Comparison of ENCODE assay signal across 18 cellular contexts in the genomic region with DNA sequence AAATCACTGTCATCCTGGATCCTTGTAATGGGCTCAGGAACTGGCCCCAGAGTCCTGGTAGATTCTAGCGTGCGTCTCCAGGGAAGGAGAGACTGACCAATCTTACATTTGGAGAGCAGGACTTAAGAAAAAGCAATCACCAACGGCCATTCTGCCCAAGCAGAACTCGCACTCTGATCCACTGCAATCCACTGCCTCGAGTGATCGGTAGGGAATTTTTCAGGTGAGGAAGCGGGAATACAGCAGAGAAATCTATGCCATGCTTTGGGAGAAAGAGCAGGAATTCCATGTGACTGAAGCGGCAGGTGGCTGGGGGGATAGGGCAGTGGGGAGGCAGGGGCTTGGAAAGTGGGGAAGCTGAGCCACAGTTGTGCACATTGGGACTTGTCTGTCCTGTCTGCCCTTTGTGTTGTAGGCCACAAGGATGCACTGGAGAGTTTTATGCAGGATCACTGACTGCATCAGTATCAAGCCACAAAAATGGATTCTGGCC.
DNase-seq lines count a peak whose midpoint lies in the region; ATAC-seq, FAIRE-seq and TF ChIP-seq lines count a peak whose summit lies in the region.
"Had no signal": no experiment of that assay in that cellular context is flagged by ENCODE, and none has a peak within 500 bp of the region (broad histone marks: within the 10 kb centered on the region; RNA-seq: fewer than 3 reads in every experiment).

No MANE protein-coding gene starts in this region.

- H3K9ac ChIP-seq in HCT116 (ENCODE audit: low read length) (no peak overlapping the region), K562 (ENCODE audit: insufficient read depth in 1 of 2, low read depth in 2 of 2, low read length in 2 of 2) (no peak overlapping the region), HepG2 (ENCODE audit: insufficient read depth, low read depth, low read length) (no peak overlapping the region)

- H3K27ac ChIP-seq in HCT116 (ENCODE audit: low read depth, low read length): no peak overlapping the region
- no peak overlapping the region for H3K27ac ChIP-seq in K562 (ENCODE audit: extremely low read depth, low read depth, low read length)
- H3K27ac ChIP-seq in HepG2 (ENCODE audit: extremely low read length, insufficient read depth, low read length): no peak overlapping the region
- H3K27ac ChIP-seq: neutrophil, vagina had no signal

- H4K20me1 ChIP-seq in HCT116 (ENCODE audit: insufficient read depth): no peaks in the 10 kb centered on the region
- no peaks in the 10 kb centered on the region for H4K20me1 ChIP-seq in K562 (replicated peaks; ENCODE audit: control insufficient read depth, insufficient read depth, low read length)
- no peaks in the 10 kb centered on the region for H4K20me1 ChIP-seq in HepG2 (ENCODE audit: insufficient read depth, low read length)

- H3K79me2 ChIP-seq in HCT116 (ENCODE audit: insufficient read depth, low read length) (no peaks in the 10 kb centered on the region), K562 (ENCODE audit: control insufficient read depth, insufficient read depth, low read length) (no peaks in the 10 kb centered on the region), HepG2 (ENCODE audit: insufficient read depth, low read length) (no peaks in the 10 kb centered on the region)

- H3K36me3 ChIP-seq in HCT116 (ENCODE audit: control insufficient read depth in 1 of 2, insufficient read depth in 2 of 2, low read length in 2 of 2) (no peaks in the 10 kb centered on the region), K562 (ENCODE audit: control insufficient read depth, insufficient read depth, low read length) (no peaks in the 10 kb centered on the region), HepG2 (replicated peaks in 1 of 2; ENCODE audit: control insufficient read depth in 1 of 2, insufficient read depth in 2 of 2, low read length in 2 of 2) (no peaks in the 10 kb centered on the region)
- H3K36me3 ChIP-seq: neutrophil, vagina had no signal

- CTCF ChIA-PET in HCT116 (lab: Charles Lee): no interaction called here
- CTCF ChIA-PET in K562 (lab: Yijun Ruan, JAX; ENCODE audit: low intra/inter-chr PET ratio): no interaction called here
- CTCF ChIA-PET in HepG2 (lab: Yijun Ruan, JAX; ENCODE audit: low intra/inter-chr PET ratio, low total read pairs): no interaction called here

- no peak overlapping the region for H3K4me3 ChIP-seq in AG10803 (ENCODE audit: low read length)
- no peak overlapping the region for H3K4me3 ChIP-seq in HCT116 (replicated peaks in 1 of 2; ENCODE audit: low read depth in 1 of 2, low read length in 2 of 2)
- no peak overlapping the region for H3K4me3 ChIP-seq in K562
- no peak overlapping the region for H3K4me3 ChIP-seq in HepG2 (replicated peaks in 1 of 3; ENCODE audit: insufficient read depth in 1 of 3, low read depth in 2 of 3, low read length in 3 of 3)
- H3K4me3 ChIP-seq: mucosa of descending colon, vagina had no signal

- TF ChIP-seq POLR2A in HCT116 (IDR thresholded peaks at IDR 0.05; ENCODE audit: borderline replicate concordance, extremely low read depth, insufficient read depth, insufficient read length): no peak
- no peak for TF ChIP-seq POLR2A in K562 (conservative IDR thresholded peaks at IDR 0.05)
- TF ChIP-seq POLR2A in HepG2 (IDR thresholded peaks at IDR 0.05; ENCODE audit: insufficient read depth in 1 of 2, low read depth in 2 of 2, low read length in 2 of 2): no peak

- TF ChIP-seq RAD21 in HCT116 (IDR thresholded peaks at IDR 0.05; ENCODE audit: low read depth): no peak
- no peak for TF ChIP-seq RAD21 in K562 (CRISPR knock-in tag; conservative IDR thresholded peaks at IDR 0.05 in 1 of 2, IDR thresholded peaks at IDR 0.05 in 1 of 2)
- TF ChIP-seq RAD21 in HepG2 (CRISPR knock-in tag; IDR thresholded peaks at IDR 0.05): no peak

- peaks cover 30% of the 10 kb centered on the region for H3K27me3 ChIP-seq in HCT116 (ENCODE audit: insufficient read depth, low read length)
- H3K27me3 ChIP-seq in K562 (ENCODE audit: control insufficient read depth in 2 of 2, insufficient read depth in 2 of 2, low read length in 2 of 2): peaks cover 12 to 19% of the 10 kb centered on the region in 2 experiments; a peak in 4 of 5 replicates
- H3K27me3 ChIP-seq in HepG2 (ENCODE audit: control insufficient read depth in 1 of 2, insufficient read depth in 2 of 2, low read length in 2 of 2): peaks cover 5 to 24% of the 10 kb centered on the region in 2 experiments; a peak in 4 of 5 replicates
- H3K27me3 ChIP-seq: vagina had no signal

- WGBS in K562 (ENCODE audit: insufficient coverage, low coverage, missing lambda C conversion rate): 16% methylated on average over 8 of the region's 8 CpGs
- WGBS in HepG2 (ENCODE audit: low lambda C conversion rate): 57% methylated on average over 8 of the region's 8 CpGs

- FAIRE-seq in K562 (lab: Jason Lieb, UNC) (no peak), HepG2 (lab: Jason Lieb, UNC) (no peak)

- in situ Hi-C loops in K562 (cut with MboI) (no loop called here), HepG2 (cut with HindIII; ENCODE audit: extremely low pct_ligation_motif_present, low pct_unique_long_range_greater_than_20kb) (no loop called here)

- RAD21 ChIA-PET in HCT116 (lab: Charles Lee; ENCODE audit: low non-redundant PET in 1 of 2, low total read pairs in 2 of 2, uncharacterized antibody in 2 of 2, unreplicated experiment in 2 of 2): no interaction called here

- no peaks in the 10 kb centered on the region for H3K9me3 ChIP-seq in HCT116 (ENCODE audit: control insufficient read depth in 1 of 2, insufficient read depth in 1 of 2, low read depth in 1 of 2, low read length in 2 of 2)
- H3K9me3 ChIP-seq in K562 (replicated peaks; ENCODE audit: control insufficient read depth, insufficient read depth, low read depth, low read length): no peaks in the 10 kb centered on the region
- H3K9me3 ChIP-seq in HepG2 (ENCODE audit: low read length): no peaks in the 10 kb centered on the region
- H3K9me3 ChIP-seq: mucosa of descending colon, neutrophil, vagina had no signal

- ATAC-seq in HCT116 (peak; percentile 52), K562 (peak; percentile 50), HepG2 (peak; percentile 28; the same call in 2 of the 3 replicates), GM21737 (IDR thresholded peaks at IDR 0.05; ENCODE audit: unreplicated experiment) (no peak)

- peak overlapping the region; percentile 37 for H3K4me2 ChIP-seq in HCT116 (ENCODE audit: low read length)
- no peak overlapping the region for H3K4me2 ChIP-seq in K562 (ENCODE audit: insufficient read depth, low read length)
- H3K4me2 ChIP-seq in HepG2 (ENCODE audit: low read depth, low read length): peak overlapping the region; percentile 37

- no TSS peak for BruUV-seq in HCT116 (replicated peaks; lab: Mats Ljungman, UMichigan)
- no TSS peak for BruUV-seq in K562 (replicated peaks; lab: Mats Ljungman, UMichigan)
- no TSS peak for BruUV-seq in HepG2 (replicated peaks; lab: Mats Ljungman, UMichigan)

- H3K9me1 ChIP-seq in K562 (ENCODE audit: control insufficient read depth, insufficient read depth, low read length): no peaks in the 10 kb centered on the region

- intact Hi-C loops in HCT116 (cut with micrococcal nuclease) (loop anchor here (2.0 to 5.0 kb wide), 2 partner anchors 21 to 1513 kb away; a partner anchor contains a TSS), K562 (cut with micrococcal nuclease) (no loop called here), HepG2 (cut with micrococcal nuclease; ENCODE audit: unreplicated experiment) (no loop called here)

- peak overlapping the region; percentile 79 for H2AFZ ChIP-seq in HCT116 (ENCODE audit: low read depth, low read length, poor library complexity, severe bottlenecking)
- H2AFZ ChIP-seq in K562 (ENCODE audit: low read depth, low read length): peak overlapping the region; percentile 63
- no peak overlapping the region for H2AFZ ChIP-seq in HepG2 (ENCODE audit: low read length)

- H3K4me1 ChIP-seq in HCT116 (ENCODE audit: control insufficient read depth in 1 of 2, insufficient read depth in 2 of 2, low read length in 2 of 2) (peaks cover 0 to 9% of the 10 kb centered on the region in 2 experiments; a peak in 2 of 4 replicates), K562 (replicated peaks in 1 of 2; ENCODE audit: control insufficient read depth in 2 of 2, insufficient read depth in 2 of 2, low read length in 2 of 2) (no peaks in the 10 kb centered on the region; a peak in 1 of 5 replicates), HepG2 (ENCODE audit: insufficient read depth, low read length) (peaks cover 8% of the 10 kb centered on the region)
- H3K4me1 ChIP-seq: vagina had no signal

- POLR2A ChIA-PET in HCT116 (lab: Charles Lee): no interaction called here
- POLR2A ChIA-PET in K562 (lab: Yijun Ruan, JAX): interaction anchor here (0.6 to 1.4 kb wide), 3 partner anchors 8 to 1072 kb away, joined by 3 to 4 read pairs (median 3); no protein-coding TSS in a partner anchor
- POLR2A ChIA-PET in HepG2 (lab: Yijun Ruan, JAX): no interaction called here

- DNase-seq in AG10803 (ENCODE audit: low read depth): peak; percentile 21
- no peak for DNase-seq in HCT116 (ENCODE audit: low read depth, low spot score)
- DNase-seq in K562 (ENCODE audit: extremely low read depth in 1 of 4, low spot score in 3 of 4): peak in 1 of 4 experiments; percentile 28
- DNase-seq in HepG2 (ENCODE audit: low spot score): no peak
- no peak for DNase-seq in DMS79 treated with DMSO at 0.1 percent for 48 hours (lab: John Stamatoyannopoulos, UW)
- no peak for DNase-seq in C1 segment of cervical spinal cord (lab: John Stamatoyannopoulos, UW)
- DNase-seq in NCI-H187 (lab: John Stamatoyannopoulos, UW): no peak
- DNase-seq: activated effector memory CD4-positive, alpha-beta T cell treated with anti-CD3 and anti-CD28 coated beads, Interleukin-2, amount 50 U/mL, for 16 hours; CD4-positive, alpha-beta T cell; left ventricle myocardium superior; mucosa of descending colon; NCI-H146; NCI-H345; NK-92 treated with Interleukin-12 subunit alpha and Interleukin-12 subunit beta, amount 100 ng/mL, for 24 hours; SW 1271 had no signal

- no peak; the same call in 1 of the 2 replicates for TF ChIP-seq CTCF in AG10803 (conservative IDR thresholded peaks at IDR 0.05; ENCODE audit: low read length)
- no peak for TF ChIP-seq CTCF in HCT116 (IDR thresholded peaks at IDR 0.05 in 2 of 3, conservative IDR thresholded peaks at IDR 0.05 in 1 of 3; ENCODE audit: borderline replicate concordance in 1 of 3, insufficient read depth in 1 of 3, low read depth in 2 of 3, low read length in 2 of 3)
- TF ChIP-seq CTCF in K562 (IDR thresholded peaks at IDR 0.05 in 2 of 3, conservative IDR thresholded peaks at IDR 0.05 in 1 of 3; ENCODE audit: insufficient read depth in 2 of 3, low read depth in 1 of 3, low read length in 3 of 3): no peak
- TF ChIP-seq CTCF in HepG2 (CRISPR knock-in tag; IDR thresholded peaks at IDR 0.05): no peak

- no peak for TF ChIP-seq EP300 in K562 (IDR thresholded peaks at IDR 0.05; ENCODE audit: low read length)
- TF ChIP-seq EP300 in HepG2 (IDR thresholded peaks at IDR 0.05; ENCODE audit: low read depth in 2 of 2, low read length in 2 of 2): no peak
- no peak for TF ChIP-seq EP300 in HepG2 (CRISPR knock-in tag; IDR thresholded peaks at IDR 0.05; ENCODE audit: borderline replicate concordance)

- H3K9me2 ChIP-seq in HCT116 (ENCODE audit: insufficient read depth): no peaks in the 10 kb centered on the region

TF ChIP-seq in HCT116, 20 proteins besides CTCF, POLR2A, EP300 and RAD21 (continues in another document):
- TF ChIP-seq JUND (IDR thresholded peaks at IDR 0.05): no peak

TF ChIP-seq in K562, 482 proteins besides CTCF, POLR2A, EP300 and RAD21 (continues in another document):
- TF ChIP-seq ZNF384 (IDR thresholded peaks at IDR 0.05; ENCODE audit: low read depth, low read length): no peak
